ENCODE assay signal across 11 cellular contexts in genomic region chr12:2288001-2288400, GRCh38.
A peak's percentile ranks its signal among the peaks of the same experiment; 100 is the strongest.
DNase-seq lines count a peak whose midpoint lies in the region; ATAC-seq and TF ChIP-seq lines count a peak whose summit lies in the region.
"Had no signal": no experiment of that assay in that cellular context is flagged by ENCODE, and none has a peak within 500 bp of the region (broad histone marks: within the 10 kb centered on the region; RNA-seq: fewer than 3 reads in every experiment).

No MANE protein-coding gene starts in this region.

- H3K36me3 ChIP-seq in Loucy (ENCODE audit: insufficient read depth, low read length) (no peaks in the 10 kb centered on the region), mammary epithelial cell (ENCODE audit: insufficient read depth, low read length) (no peaks in the 10 kb centered on the region)

- H3K9ac ChIP-seq in Loucy (ENCODE audit: low read depth, low read length, poor library complexity, severe bottlenecking) (no peak overlapping the region), mammary epithelial cell (ENCODE audit: insufficient read depth, low read length) (no peak overlapping the region)

- ATAC-seq in left lobe of liver, result no peak
- ATAC-seq in GM21723 (IDR thresholded peaks at IDR 0.05; ENCODE audit: unreplicated experiment), result no peak
- ATAC-seq in GM21619 (IDR thresholded peaks at IDR 0.05; ENCODE audit: unreplicated experiment), result no peak

- peaks cover 11% of the 10 kb centered on the region for H3K4me1 ChIP-seq in Loucy (ENCODE audit: insufficient read depth, low read length, poor library complexity, severe bottlenecking)
- H3K4me1 ChIP-seq in mammary epithelial cell (ENCODE audit: insufficient read depth, low read length), result peaks cover 9% of the 10 kb centered on the region

- BruUV-seq in mammary epithelial cell (replicated peaks; lab: Mats Ljungman, UMichigan), result no TSS peak

- no peak overlapping the region for H3K27ac ChIP-seq in mammary epithelial cell (ENCODE audit: insufficient read depth, low read depth, low read length)

- H3K79me2 ChIP-seq in Loucy (ENCODE audit: insufficient read depth, low read length) (no peaks in the 10 kb centered on the region), mammary epithelial cell (ENCODE audit: insufficient read depth, low read length) (no peaks in the 10 kb centered on the region)

- no peaks in the 10 kb centered on the region for H4K20me1 ChIP-seq in Loucy (ENCODE audit: insufficient read depth, low read length, poor library complexity, severe bottlenecking)
- no peaks in the 10 kb centered on the region for H4K20me1 ChIP-seq in mammary epithelial cell (ENCODE audit: insufficient read depth, low read length)

- H2AFZ ChIP-seq in Loucy (ENCODE audit: low read length) (peak overlapping the region; percentile 34; the same call in 1 of the 2 replicates), mammary epithelial cell (ENCODE audit: low read depth, low read length) (no peak overlapping the region)

- no peaks in the 10 kb centered on the region for H3K9me3 ChIP-seq in Loucy (ENCODE audit: insufficient read depth, low read depth, low read length)
- H3K9me3 ChIP-seq in mammary epithelial cell (replicated peaks; ENCODE audit: insufficient read depth, low read length), result no peaks in the 10 kb centered on the region

- TF ChIP-seq CTCF in Loucy (conservative IDR thresholded peaks at IDR 0.05; ENCODE audit: low read length) (no peak), cardiac fibroblast (IDR thresholded peaks at IDR 0.05; ENCODE audit: low read depth, low read length) (no peak), mammary epithelial cell (conservative IDR thresholded peaks at IDR 0.05 in 1 of 2, IDR thresholded peaks at IDR 0.05 in 1 of 2; ENCODE audit: extremely low read depth in 1 of 2, insufficient read depth in 1 of 2, low read depth in 1 of 2, low read length in 2 of 2) (no peak)

- H3K9me2 ChIP-seq in Loucy (replicated peaks; ENCODE audit: low read depth, low read length), result no peaks in the 10 kb centered on the region

- H3K27me3 ChIP-seq in Loucy (ENCODE audit: insufficient read depth, low read length, poor library complexity, severe bottlenecking) (no peaks in the 10 kb centered on the region), mammary epithelial cell (ENCODE audit: insufficient read depth, low read length) (no peaks in the 10 kb centered on the region)

- CTCF ChIA-PET in mammary epithelial cell (lab: Charles Lee; ENCODE audit: low non-redundant PET), result interaction anchor here (0.6 kb wide), 1 partner anchor 316 kb away, joined by 3 read pairs; no protein-coding TSS in a partner anchor

- 72% methylated on average over 2 of the region's 2 CpGs for WGBS in mammary epithelial cell (ENCODE audit: low coverage, missing lambda C conversion rate)

- intact Hi-C loops in mammary epithelial cell (cut with micrococcal nuclease), result loop anchor here (10.0 kb wide), 1 partner anchor 653 kb away; no protein-coding TSS in a partner anchor

- DNase-seq in AG08395 (ENCODE audit: low spot score), result peak; percentile 55
- DNase-seq in cardiac fibroblast (ENCODE audit: low read depth in 2 of 2), result peak; percentile 49 to 62
- peak; percentile 27 for DNase-seq in left lobe of liver (ENCODE audit: low spot score)
- no peak for DNase-seq in T-helper 9 cell
- DNase-seq in mammary epithelial cell, result no peak
- DNase-seq: activated CD4-positive, alpha-beta T cell treated with anti-CD3 and anti-CD28 coated beads for 4 hours; activated naive CD4-positive, alpha-beta T cell treated with Interleukin-2 at 50 U/mL for 16 hours; NCI-H1694 treated with DMSO at 0.1 percent for 48 hours had no signal

- dilution Hi-C loops in mammary epithelial cell (cut with HindIII; ENCODE audit: low sequenced_read_pairs), result no loop called here

- no peak overlapping the region for H3K4me2 ChIP-seq in Loucy (ENCODE audit: low read depth, low read length, poor library complexity, severe bottlenecking)
- no peak overlapping the region for H3K4me2 ChIP-seq in mammary epithelial cell (ENCODE audit: insufficient read depth, low read depth, low read length)

- no peaks in the 10 kb centered on the region for H3F3A ChIP-seq in Loucy (ENCODE audit: low read depth)

- H3K4me3 ChIP-seq in Loucy (ENCODE audit: low read length, poor library complexity, severe bottlenecking) (no peak overlapping the region), cardiac fibroblast (replicated peaks in 1 of 2; ENCODE audit: low read depth in 2 of 2, low read length in 2 of 2) (no peak overlapping the region), mammary epithelial cell (replicated peaks in 1 of 3; ENCODE audit: insufficient read depth in 1 of 3, low read depth in 2 of 3, low read length in 3 of 3) (no peak overlapping the region)

- in situ Hi-C loops in mammary epithelial cell (cut with MboI; ENCODE audit: low sequenced_read_pairs in 2 of 2), result loop anchor here in 1 of 2 donors (5.0 kb wide), 1 partner anchor 231 kb away; no protein-coding TSS in a partner anchor

Comparison
In these comparisons a context has a peak if more than half of its experiments do, and no peak if none do; other contexts are left out.
1. DNase-seq: peak in AG08395 (single experiment), cardiac fibroblast (2 of 2) and left lobe of liver (single experiment); none in T-helper 9 cell (single experiment) and mammary epithelial cell (single experiment).